In the genomic region with DNA sequence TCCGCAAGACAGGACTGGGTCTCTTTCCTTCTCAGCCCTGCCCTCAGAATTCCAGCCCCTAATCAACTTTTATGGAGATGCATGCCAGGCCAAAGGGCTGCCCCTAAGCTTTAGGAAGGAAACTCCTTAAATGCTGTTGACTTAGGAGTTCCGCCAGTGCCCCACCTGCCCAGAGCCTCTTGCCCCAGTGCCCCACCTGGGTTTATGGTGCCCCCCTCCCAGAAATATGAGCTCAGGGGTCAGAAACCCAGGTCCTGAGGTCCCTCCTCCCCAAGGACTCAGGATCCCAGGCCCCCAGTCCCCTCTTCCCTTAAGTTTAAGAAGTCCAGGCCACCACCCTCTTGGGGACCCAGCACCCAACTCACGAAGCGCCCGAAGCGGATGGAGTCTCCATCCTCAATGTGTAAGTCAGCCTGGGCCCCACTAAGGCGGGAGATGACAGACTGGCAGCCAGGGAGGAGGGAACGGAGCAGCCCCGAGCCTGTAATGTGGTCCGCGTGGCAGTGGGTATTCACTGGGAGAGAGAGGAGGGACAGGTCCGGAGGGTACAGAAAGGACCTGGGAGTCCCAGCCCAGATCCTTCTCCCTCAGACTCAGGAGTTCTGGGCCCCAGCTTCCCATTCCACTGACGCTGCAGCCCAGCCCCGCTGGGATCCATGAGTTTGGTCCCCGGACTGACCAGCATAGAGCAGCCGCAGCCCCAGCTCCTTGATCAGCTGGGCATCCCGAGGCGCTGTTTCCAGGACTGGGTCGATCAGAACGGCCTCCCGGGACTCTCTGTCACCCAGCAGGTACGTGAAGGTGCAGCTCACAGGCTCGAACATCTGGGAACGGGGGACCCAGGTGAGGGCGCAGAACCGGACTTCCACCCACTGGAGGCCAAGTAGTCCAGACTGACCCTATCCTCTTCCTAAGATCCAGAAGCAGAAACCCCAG, we compare ENCODE assay signal across 7 cellular contexts. TPM values are rescaled to one million over a fixed set of nuclear protein-coding genes. Genes with fewer than 3 reads are reported as not detected.
DNase-seq lines count a peak whose midpoint lies in the region; ATAC-seq and TF ChIP-seq lines count a peak whose summit lies in the region.

No MANE protein-coding gene starts in this region.

- no peaks in the 10 kb centered on the region for H3K9me3 ChIP-seq in esophagus (ENCODE audit: control insufficient read depth in 2 of 2, insufficient read depth in 1 of 2, low read depth in 1 of 2, low read length in 1 of 2)

- H3K4me1 ChIP-seq in esophagus (ENCODE audit: control insufficient read depth in 2 of 2, insufficient read depth in 2 of 2, low read length in 1 of 2): peaks cover 0 to 4% of the 10 kb centered on the region in 2 donors

- H3K36me3 ChIP-seq in esophagus (ENCODE audit: control insufficient read depth in 2 of 2, insufficient read depth in 2 of 2, low read length in 1 of 2): no peaks in the 10 kb centered on the region

- H3K4me1 Mint-ChIP-seq in nephron progenitor cell: peaks cover 37% of the 10 kb centered on the region

- no peaks in the 10 kb centered on the region for H3K9me3 Mint-ChIP-seq in nephron progenitor cell

- peak overlapping the region; percentile 91 for H3K4me3 ChIP-seq in HFF-Myc (replicated peaks; ENCODE audit: low read depth, low read length)
- H3K4me3 ChIP-seq in esophagus (ENCODE audit: low read depth in 1 of 2, low read length in 2 of 2): peak overlapping the region; percentile 75 to 92

- peaks cover 6% of the 10 kb centered on the region for H3K27me3 Mint-ChIP-seq in nephron progenitor cell (ENCODE audit: low read depth, poor library complexity)

- H3K36me3 Mint-ChIP-seq in nephron progenitor cell (ENCODE audit: low read depth): no peaks in the 10 kb centered on the region

- no peak for DNase-seq in HFF-Myc (ENCODE audit: extremely low read depth, low read depth)
- DNase-seq in UCSD-AML1 (lab: John Stamatoyannopoulos, UW; ENCODE audit: unreplicated experiment): peak; percentile 44
- DNase-seq in nephron progenitor cell: peak; percentile 46
- DNase-seq in NCI-H510A (lab: John Stamatoyannopoulos, UW): no peak

- H3K4me3 Mint-ChIP-seq in nephron progenitor cell: peak overlapping the region; percentile 91

- H3K27ac Mint-ChIP-seq in nephron progenitor cell: no peak overlapping the region

- peak overlapping the region; percentile 65 to 95 for H3K27ac ChIP-seq in esophagus (ENCODE audit: low read depth in 2 of 2, low read length in 1 of 2)

- ATAC-seq in HG03571 (IDR thresholded peaks at IDR 0.05; ENCODE audit: unreplicated experiment) (no peak), HG02973 (IDR thresholded peaks at IDR 0.05; ENCODE audit: unreplicated experiment) (no peak)

- no peaks in the 10 kb centered on the region for H3K27me3 ChIP-seq in esophagus (ENCODE audit: control insufficient read depth in 1 of 2, insufficient read depth in 2 of 2, low read length in 2 of 2)

- WGBS in esophagus, 2 donors: 1 to 2% methylated on average over 26 of the region's 26 CpGs

- TF ChIP-seq CTCF in HFF-Myc (IDR thresholded peaks at IDR 0.05; ENCODE audit: low read depth, low read length, missing control alignments): no peak
- no peak for TF ChIP-seq CTCF in nephron progenitor cell (IDR thresholded peaks at IDR 0.05)

RNA-seq across cellular contexts. Expression of a gene that starts 0.9 kb away (rescaled TPM):
- polyA plus RNA-seq in esophagus: 10 to 100 TPM; 50.5 to 78.9 TPM

RNA-seq across cellular contexts. Expression of a gene that starts 6.9 kb away (rescaled TPM):
- polyA plus RNA-seq in esophagus: 1 to 10 TPM in 1 of 2 donors, under 1 TPM in 1; 0.59 to 1.0 TPM

RNA-seq across cellular contexts. Expression of a gene that starts 21.6 kb away (rescaled TPM):
- polyA plus RNA-seq in esophagus: 10 to 100 TPM; 58.1 to 70.1 TPM

RNA-seq across cellular contexts. Expression of a gene that starts 49.2 kb away (rescaled TPM):
- 10 to 100 TPM; 13.7 to 14.4 TPM for polyA plus RNA-seq in esophagus

RNA-seq across cellular contexts. Expression of a gene that starts 49.5 kb away (rescaled TPM):
- 10 to 100 TPM; 13.5 to 17.6 TPM for polyA plus RNA-seq in esophagus

Comparison
In these comparisons a context has a peak if more than half of its experiments do, and no peak if none do; other contexts are left out.
1. DNase-seq: peak in UCSD-AML1 (single experiment) and nephron progenitor cell (single experiment); none in HFF-Myc (single experiment) and NCI-H510A (single experiment).